26 cellular contexts compared by ENCODE assay signal in genomic region chr14:36934304-36934703, GRCh38.
"Had no signal": no experiment of that assay in that cellular context is flagged by ENCODE, and none has a peak within 500 bp of the region (broad histone marks: within the 10 kb centered on the region; RNA-seq: fewer than 3 reads in every experiment).

No MANE protein-coding gene starts in this region.

- DNase-seq: activated CD4-positive, alpha-beta memory T cell treated with anti-CD3 and anti-CD28 coated beads for 36 hours; activated CD4-positive, alpha-beta T cell treated with anti-CD3 and anti-CD28 coated beads for 36 hours; activated CD4-positive, alpha-beta T cell treated with anti-CD3 and anti-CD28 coated beads, Interleukin-2, amount 10 ng/mL, durations not matched to agents 24 days and 14 days; activated CD4-positive, CD25-positive, alpha-beta regulatory T cell; activated CD4-positive, CD25-positive, alpha-beta regulatory T cell treated with anti-CD3 and anti-CD28 coated beads, Interleukin-2, amount 50 U/mL, for 72 hours; activated CD8-positive, alpha-beta memory T cell treated with anti-CD3 and anti-CD28 coated beads, Interleukin-2, amount 10 ng/mL, durations not matched to agents 7 days and 5 days; activated CD8-positive, alpha-beta memory T cell treated with anti-CD3 and anti-CD28 coated beads, Interleukin-2, amount 50 U/mL, for 4 hours; activated CD8-positive, alpha-beta T cell treated with anti-CD3 and anti-CD28 coated beads, Interleukin-2, amount 10 ng/mL, durations not matched to agents 7 days and 5 days; activated effector memory CD4-positive, alpha-beta T cell treated with anti-CD3 and anti-CD28 coated beads, Interleukin-2, amount 50 U/mL, for 16 hours; activated naive CD4-positive, alpha-beta T cell treated with anti-CD3 and anti-CD28 coated beads for 36 hours; activated naive CD8-positive, alpha-beta T cell treated with anti-CD3 and anti-CD28 coated beads for 36 hours; activated naive CD8-positive, alpha-beta T cell treated with anti-CD3 and anti-CD28 coated beads, Interleukin-2, amount 50 U/mL, for 24 hours; activated T-cell treated with anti-CD3 and anti-CD28 coated beads, Interleukin-2, amount 50 U/mL, for 1 hour; activated T-cell treated with anti-CD3 and anti-CD28 coated beads, Interleukin-2, amount 50 U/mL, for 48 hours; adrenal gland; amygdala; aorta; body of pancreas; caudate nucleus; colonic mucosa; effector CD8-positive, alpha-beta T cell; esophagus squamous epithelium; foreskin melanocyte; head of caudate nucleus; T-helper 2 cell had no signal

- ATAC-seq: activated CD4-positive, alpha-beta T cell treated with anti-CD3 and anti-CD28 coated beads for 36 hours; activated CD8-positive, alpha-beta memory T cell treated with anti-CD3 and anti-CD28 coated beads, Interleukin-2, amount 10 ng/mL, durations not matched to agents 7 days and 5 days; activated CD8-positive, alpha-beta T cell treated with anti-CD3 and anti-CD28 coated beads, Interleukin-2, amount 10 ng/mL, durations not matched to agents 7 days and 5 days; activated naive CD8-positive, alpha-beta T cell treated with anti-CD3 and anti-CD28 coated beads, Interleukin-2, amount 50 U/mL, for 24 hours; body of pancreas; gastroesophageal sphincter had no signal
